ENCODE assay signal across 22 cellular contexts in the genomic region with DNA sequence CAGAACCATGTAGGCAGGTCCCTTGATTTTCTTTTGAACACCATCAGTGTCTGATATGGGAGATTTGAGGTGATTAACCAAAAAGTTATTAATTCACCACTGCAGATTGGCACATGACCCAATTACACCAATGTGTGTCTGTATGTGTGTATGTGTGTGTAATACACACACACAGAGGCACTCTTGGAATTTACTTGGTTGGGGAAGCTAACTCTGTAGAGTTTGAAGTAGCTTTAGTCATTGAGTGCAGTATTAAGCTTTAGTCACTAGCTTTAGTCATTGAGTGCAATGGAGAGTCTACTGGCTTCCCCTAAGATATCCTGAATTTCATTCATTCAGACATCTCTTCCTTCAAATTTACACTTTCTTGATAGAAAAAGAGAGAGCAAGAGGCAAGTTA.
DNase-seq lines count a peak whose midpoint lies in the region; ATAC-seq, FAIRE-seq and TF ChIP-seq lines count a peak whose summit lies in the region.
"Had no signal": no experiment of that assay in that cellular context is flagged by ENCODE, and none has a peak within 500 bp of the region (broad histone marks: within the 10 kb centered on the region; RNA-seq: fewer than 3 reads in every experiment).

No MANE protein-coding gene starts in this region.

- TF ChIP-seq CTCF in HFFc6 (IDR thresholded peaks at IDR 0.05) (no peak), astrocyte (IDR thresholded peaks at IDR 0.05; ENCODE audit: insufficient read depth, low read depth, low read length) (no peak), left lung (IDR thresholded peaks at IDR 0.05) (no peak), GM20000 (IDR thresholded peaks at IDR 0.05; ENCODE audit: extremely low read depth, missing control alignments) (no peak), type B pancreatic cell (conservative IDR thresholded peaks at IDR 0.05) (no peak), prostate gland (IDR thresholded peaks at IDR 0.05) (no peak)

- no peak overlapping the region for H3K9ac ChIP-seq in astrocyte (ENCODE audit: low read length)

- ATAC-seq in left lung = peak; percentile 24
- ATAC-seq: K562 had no signal

- H3K4me1 Mint-ChIP-seq in HFFc6 (ENCODE audit: low read depth) = peaks cover 35% of the 10 kb centered on the region
- peaks cover 21% of the 10 kb centered on the region for H3K4me1 Mint-ChIP-seq in astrocyte (ENCODE audit: low read depth, unreplicated experiment)
- H3K4me1 Mint-ChIP-seq in type B pancreatic cell (ENCODE audit: unreplicated experiment) = peaks cover 40% of the 10 kb centered on the region
- H3K4me1 Mint-ChIP-seq: CD8-positive, alpha-beta memory T cell had no signal

- no peaks in the 10 kb centered on the region for H4K20me1 ChIP-seq in astrocyte (ENCODE audit: insufficient read depth, low read length)

- no peak overlapping the region for H2AFZ ChIP-seq in astrocyte (ENCODE audit: low read depth, low read length)

- H3K4me3 Mint-ChIP-seq in HFFc6 (no peak overlapping the region), astrocyte (ENCODE audit: unreplicated experiment) (no peak overlapping the region), type B pancreatic cell (no peak overlapping the region)
- H3K4me3 Mint-ChIP-seq: CD4-positive, CD25-positive, alpha-beta regulatory T cell; CD8-positive, alpha-beta memory T cell; H9 had no signal

- H3K9me3 ChIP-seq in astrocyte (ENCODE audit: insufficient read depth, low read depth, low read length) (no peaks in the 10 kb centered on the region), left lung (no peaks in the 10 kb centered on the region), prostate gland (no peaks in the 10 kb centered on the region)
- H3K9me3 ChIP-seq: BE2C had no signal

- H3K27me3 Mint-ChIP-seq in HFFc6 (ENCODE audit: insufficient read depth) (peaks cover 3% of the 10 kb centered on the region), astrocyte (ENCODE audit: low read depth, unreplicated experiment) (peaks cover 23% of the 10 kb centered on the region), type B pancreatic cell (no peaks in the 10 kb centered on the region)
- H3K27me3 Mint-ChIP-seq: CD8-positive, alpha-beta memory T cell had no signal

- no peaks in the 10 kb centered on the region for H3K79me2 ChIP-seq in astrocyte (ENCODE audit: insufficient read depth, low read length)

- H3K9me3 Mint-ChIP-seq in HFFc6 (no peaks in the 10 kb centered on the region), astrocyte (ENCODE audit: unreplicated experiment) (peaks cover 2% of the 10 kb centered on the region), type B pancreatic cell (no peaks in the 10 kb centered on the region)
- H3K9me3 Mint-ChIP-seq: CD4-positive, CD25-positive, alpha-beta regulatory T cell; CD8-positive, alpha-beta memory T cell; H9 had no signal

- TF ChIP-seq POLR2A in prostate gland (IDR thresholded peaks at IDR 0.05) = no peak

- peak; percentile 43 for DNase-seq in HFFc6
- peak; percentile 8 for DNase-seq in astrocyte (ENCODE audit: low read depth)
- no peak for DNase-seq in left lung
- DNase-seq in GM20000 (ENCODE audit: low spot score) = no peak
- DNase-seq in type B pancreatic cell (ENCODE audit: extremely low spot score, unreplicated experiment) = no peak
- no peak for DNase-seq in ureter (ENCODE audit: low spot score)
- no peak for DNase-seq in prostate gland (ENCODE audit: low spot score)
- DNase-seq: ACHN; BE2C; C1 segment of cervical spinal cord; CD4-positive, CD25-positive, alpha-beta regulatory T cell; CD8-positive, alpha-beta memory T cell; COR-L47; DMS 273 treated with DMSO at 0.1 percent for 48 hours; DMS53; DND-41; GDM1; H9 had no signal

- H3K36me3 Mint-ChIP-seq in HFFc6 (ENCODE audit: low read depth) = no peaks in the 10 kb centered on the region
- no peaks in the 10 kb centered on the region for H3K36me3 Mint-ChIP-seq in astrocyte (ENCODE audit: low read depth, unreplicated experiment)
- no peaks in the 10 kb centered on the region for H3K36me3 Mint-ChIP-seq in type B pancreatic cell

- H3K4me3 ChIP-seq in astrocyte (ENCODE audit: insufficient read depth, low read depth, low read length) (no peak overlapping the region), left lung (no peak overlapping the region), prostate gland (no peak overlapping the region)
- H3K4me3 ChIP-seq: K562 had no signal

- H3K4me2 ChIP-seq in astrocyte (ENCODE audit: low read length) = no peak overlapping the region

- no peak for FAIRE-seq in astrocyte (lab: Jason Lieb, UNC)
- FAIRE-seq: A204.1, H1, K562 had no signal

- H3K4me1 ChIP-seq in astrocyte (ENCODE audit: insufficient read depth, low read length) (peaks cover 8% of the 10 kb centered on the region), left lung (no peaks in the 10 kb centered on the region), prostate gland (replicated peaks) (no peaks in the 10 kb centered on the region)
- H3K4me1 ChIP-seq: BE2C had no signal

- H3K27ac Mint-ChIP-seq in HFFc6 (no peak overlapping the region), astrocyte (ENCODE audit: unreplicated experiment) (no peak overlapping the region), type B pancreatic cell (no peak overlapping the region)
- H3K27ac Mint-ChIP-seq: CD4-positive, CD25-positive, alpha-beta regulatory T cell; CD8-positive, alpha-beta memory T cell; H9 had no signal

- H3K36me3 ChIP-seq in astrocyte (ENCODE audit: insufficient read depth, low read length) (no peaks in the 10 kb centered on the region), left lung (no peaks in the 10 kb centered on the region), prostate gland (no peaks in the 10 kb centered on the region)
- H3K36me3 ChIP-seq: BE2C had no signal

- H3K27ac ChIP-seq in astrocyte (ENCODE audit: low read depth, low read length) = no peak overlapping the region
- H3K27ac ChIP-seq in left lung = no peak overlapping the region
- no peak overlapping the region for H3K27ac ChIP-seq in prostate gland
- H3K27ac ChIP-seq: HL-60 had no signal

- intact Hi-C loops in left lung (cut with DNase I) (no loop called here), prostate gland (cut with DNase I) (no loop called here)

- peaks cover 4% of the 10 kb centered on the region for H3K27me3 ChIP-seq in astrocyte (ENCODE audit: insufficient read depth, low read length)
- no peaks in the 10 kb centered on the region for H3K27me3 ChIP-seq in left lung
- no peaks in the 10 kb centered on the region for H3K27me3 ChIP-seq in prostate gland (replicated peaks; ENCODE audit: insufficient read depth)
- H3K27me3 ChIP-seq: BE2C had no signal

Comparison
In these comparisons a context has a peak if more than half of its experiments do, and no peak if none do; other contexts are left out.
1. DNase-seq: peak in HFFc6 (single experiment) and astrocyte (single experiment); none in left lung (0 of 2), GM20000 (single experiment), type B pancreatic cell (single experiment), ureter (single experiment) and prostate gland (single experiment).